ENCODE assay signal across 22 cellular contexts in genomic region chr12:108800591-108800990, GRCh38. TPM values are rescaled to one million over a fixed set of nuclear protein-coding genes. Genes with fewer than 3 reads are reported as not detected.
DNase-seq lines count a peak whose midpoint lies in the region; ATAC-seq and TF ChIP-seq lines count a peak whose summit lies in the region.
"Had no signal": no experiment of that assay in that cellular context is flagged by ENCODE, and none has a peak within 500 bp of the region (broad histone marks: within the 10 kb centered on the region; RNA-seq: fewer than 3 reads in every experiment).

No MANE protein-coding gene starts in this region.

- TF ChIP-seq CTCF in GM23338 (conservative IDR thresholded peaks at IDR 0.05; ENCODE audit: low read depth in 2 of 2) = no peak
- TF ChIP-seq CTCF in spleen (IDR thresholded peaks at IDR 0.05 in 8 of 11, conservative IDR thresholded peaks at IDR 0.05 in 3 of 11) = no peak

- H3K4me3 Mint-ChIP-seq in GM23338 = no peak overlapping the region
- H3K4me3 Mint-ChIP-seq: activated T-helper 1 cell treated with anti-CD3 and anti-CD28 coated beads, Interleukin-12 subunit alpha, Interleukin-12 subunit beta, Interleukin-2, Interleukin-4 antibody, amounts not matched to agents 30 ng/mL and 10 ng/mL and 1 ng/mL, durations not matched to agents 14 hours and 24 hours and 36 hours; natural killer cell had no signal

- peaks cover 5% of the 10 kb centered on the region; the same call in 1 of the 2 replicates for H3K36me3 ChIP-seq in GM23338 (ENCODE audit: insufficient read depth)
- H3K36me3 ChIP-seq in spleen = peaks cover 5 to 94% (median 69%) of the 10 kb centered on the region in 6 donors

- H3K9me3 Mint-ChIP-seq in GM23338 = peaks cover 9% of the 10 kb centered on the region; the same call in 2 of the 3 replicates
- H3K9me3 Mint-ChIP-seq: activated T-helper 1 cell treated with anti-CD3 and anti-CD28 coated beads, Interleukin-12 subunit alpha, Interleukin-12 subunit beta, Interleukin-2, Interleukin-4 antibody, amounts not matched to agents 30 ng/mL and 10 ng/mL and 1 ng/mL, durations not matched to agents 14 hours and 24 hours and 36 hours; natural killer cell had no signal

- peaks cover 53% of the 10 kb centered on the region for H3K36me3 Mint-ChIP-seq in GM23338 (ENCODE audit: low read depth)

- H3K4me1 ChIP-seq in GM23338 (ENCODE audit: insufficient read depth) = peaks cover 21% of the 10 kb centered on the region
- peaks cover 10 to 41% (median 32%) of the 10 kb centered on the region in 6 donors for H3K4me1 ChIP-seq in spleen

- peak overlapping the region; percentile 75; the same call in 1 of the 2 replicates for H3K27ac Mint-ChIP-seq in GM23338
- H3K27ac Mint-ChIP-seq: activated T-helper 1 cell treated with anti-CD3 and anti-CD28 coated beads, Interleukin-12 subunit alpha, Interleukin-12 subunit beta, Interleukin-2, Interleukin-4 antibody, amounts not matched to agents 30 ng/mL and 10 ng/mL and 1 ng/mL, durations not matched to agents 14 hours and 24 hours and 36 hours; natural killer cell had no signal

- WGBS in spleen, 5 donors = 94 to 96% (median 95%) methylated on average over 12 of the region's 12 CpGs

- H3K9me3 ChIP-seq in spleen = peaks cover 0 to 7% (median 0%) of the 10 kb centered on the region in 8 donors
- H3K9me3 ChIP-seq: adrenal gland, Caco-2, Peyer's patch, right lobe of liver, upper lobe of right lung had no signal

- peaks cover 4% of the 10 kb centered on the region for H3K27me3 Mint-ChIP-seq in GM23338 (ENCODE audit: insufficient read depth, low read depth, poor library complexity)

- H4K20me1 ChIP-seq in GM23338 (replicated peaks; ENCODE audit: insufficient read depth) = no peaks in the 10 kb centered on the region

- intact Hi-C loops in spleen (cut with DNase I; ENCODE audit: low total_unique reads) = loop anchor here (5.0 to 10.0 kb wide), 3 partner anchors 138 to 233 kb away; no protein-coding TSS in a partner anchor

- no peak overlapping the region for H2AFZ ChIP-seq in GM23338

- no peak for TF ChIP-seq POLR2A in spleen (IDR thresholded peaks at IDR 0.05)

- H3K4me1 Mint-ChIP-seq in GM23338 = peaks cover 25% of the 10 kb centered on the region
- H3K4me1 Mint-ChIP-seq: natural killer cell had no signal

- ATAC-seq in GM23338 = no peak
- no peak for ATAC-seq in HG02852 (IDR thresholded peaks at IDR 0.05; ENCODE audit: unreplicated experiment)
- no peak for ATAC-seq in HG02571 (IDR thresholded peaks at IDR 0.05; ENCODE audit: unreplicated experiment)
- ATAC-seq: natural killer cell, right lobe of liver, upper lobe of right lung had no signal

- no peak overlapping the region for H3K4me3 ChIP-seq in GM23338
- H3K4me3 ChIP-seq in spleen = no peak overlapping the region
- H3K4me3 ChIP-seq: adrenal gland, Peyer's patch, right lobe of liver, upper lobe of right lung had no signal

- no peaks in the 10 kb centered on the region for H3K79me2 ChIP-seq in GM23338 (replicated peaks; ENCODE audit: insufficient read depth)

- H3K27me3 ChIP-seq in GM23338 (ENCODE audit: insufficient read depth) (no peaks in the 10 kb centered on the region), spleen (replicated peaks in 1 of 7) (no peaks in the 10 kb centered on the region)
- H3K27me3 ChIP-seq: adrenal gland, Peyer's patch, right lobe of liver, upper lobe of right lung had no signal

- H3K27ac ChIP-seq in GM23338 (ENCODE audit: low read depth) (no peak overlapping the region), spleen (peak overlapping the region in 1 of 8 donors; percentile 0)
- H3K27ac ChIP-seq: right lobe of liver had no signal

- H3F3A ChIP-seq in GM23338 (replicated peaks; ENCODE audit: low read depth) = no peaks in the 10 kb centered on the region

- no peak overlapping the region for H3K4me2 ChIP-seq in GM23338

- no peaks in the 10 kb centered on the region for H3K9me2 ChIP-seq in GM23338 (ENCODE audit: insufficient read depth)

- DNase-seq in GM23338 (ENCODE audit: low spot score) = no peak
- DNase-seq in astrocyte of the hippocampus (ENCODE audit: low read depth, low spot score) = peak; percentile 55
- peak; percentile 25 for DNase-seq in left kidney (ENCODE audit: low read depth, low spot score)
- peak; percentile 46 for DNase-seq in spleen
- no peak for DNase-seq in activated effector memory CD4-positive, alpha-beta T cell treated with anti-CD3 and anti-CD28 coated beads, Interleukin-2, amount 50 U/mL, for 16 hours
- no peak for DNase-seq in HT-29 (ENCODE audit: low spot score)
- DNase-seq: activated CD4-positive, alpha-beta T cell treated with anti-CD3 and anti-CD28 coated beads, Interleukin-2, amount 50 U/mL, for 48 hours; adrenal gland; Caco-2; dermis blood vessel endothelial cell; H7; natural killer cell; NCI-H187; stimulated activated CD4-positive, alpha-beta T cell treated with anti-CD3 and anti-CD28 coated beads, Interleukin-2, amount 100 ng/mL, for 48 hours; stimulated activated CD8-positive, alpha-beta memory T cell treated with anti-CD3 and anti-CD28 coated beads, Interleukin-4, amount 100 ng/mL, for 48 hours; SW 1271; upper lobe of right lung had no signal

TF ChIP-seq in GM23338, 12 proteins besides CTCF, POLR2A, EP300 and RAD21 (continues in another document):
- no peak for TF ChIP-seq POLR2AphosphoS5 (IDR thresholded peaks at IDR 0.05; ENCODE audit: low read depth)
- no peak for TF ChIP-seq CREB1 (CRISPR knock-in tag; IDR thresholded peaks at IDR 0.05; ENCODE audit: low read depth)
- TF ChIP-seq ZNF462 (CRISPR knock-in tag; IDR thresholded peaks at IDR 0.05) = no peak
- TF ChIP-seq JUNB (IDR thresholded peaks at IDR 0.05; ENCODE audit: unreplicated experiment) = no peak

RNA-seq across cellular contexts. Expression of gene SSH1, which starts 56.8 kb away (rescaled TPM):
- 10.8 and 11.8 TPM in 2 replicates for total RNA-seq in GM23338 (2014; rRNA removed; shearing (Covaris generic))
- polyA plus RNA-seq in GM23338 (2016; fragmentation: Nextera tagmentation; extraction: Ambion mirVana) (3.4 and 3.6 TPM in 2 replicates), spleen (1 to 10 TPM; 1.7 to 8.6 (median 2.7) TPM)
- total RNA-seq in spleen = 10 to 100 TPM; 32.2 to 71.3 (median 47.8) TPM
- 10.4 and 13.1 TPM in 2 replicates for total RNA-seq in HT-29 (2014; rRNA removed; shearing (Covaris generic))

Comparison
In these comparisons a context has a peak if more than half of its experiments do, and no peak if none do; other contexts are left out.
1. DNase-seq: peak in astrocyte of the hippocampus (single experiment), left kidney (single experiment) and spleen (single experiment); none in GM23338 (single experiment), activated effector memory CD4-positive, alpha-beta T cell treated with anti-CD3 and anti-CD28 coated beads, Interleukin-2, amount 50 U/mL, for 16 hours (single experiment) and HT-29 (single experiment).